21 cellular contexts compared by ENCODE assay signal in the genomic region with DNA sequence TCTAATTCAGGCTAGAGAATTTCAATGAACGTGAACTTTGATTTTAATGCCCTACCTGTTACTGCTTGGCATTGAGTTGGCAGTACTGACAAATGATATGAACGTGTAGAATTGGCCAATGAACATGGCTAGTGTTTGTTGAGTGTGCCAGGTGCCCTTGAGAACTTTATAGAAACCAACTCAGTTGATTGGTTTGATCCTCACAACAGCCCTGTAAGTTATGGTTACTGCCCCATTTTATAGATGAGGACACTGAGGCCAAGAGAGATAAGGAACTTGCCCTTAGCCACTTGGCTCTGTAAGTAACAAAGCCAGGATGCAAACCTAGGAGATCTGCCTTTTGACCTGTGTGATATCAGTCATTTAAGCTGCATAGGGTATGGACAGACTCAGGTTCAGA.
"Had no signal": no experiment of that assay in that cellular context is flagged by ENCODE, and none has a peak within 500 bp of the region (broad histone marks: within the 10 kb centered on the region; RNA-seq: fewer than 3 reads in every experiment).

No MANE protein-coding gene starts in this region.

- H3K4me3 ChIP-seq: coronary artery, hepatocyte, sigmoid colon, skin epidermis, suprapubic skin, thyroid gland, upper lobe of left lung, uterus had no signal

- H3K27ac ChIP-seq: coronary artery, foreskin keratinocyte, hepatocyte, parathyroid adenoma, suprapubic skin, thyroid gland, uterus had no signal

- H3K4me3 Mint-ChIP-seq: endodermal cell; naive thymus-derived CD4-positive, alpha-beta T cell; nephron progenitor cell had no signal

- FAIRE-seq: endothelial cell of umbilical vein, kidney had no signal

- H3K9me3 Mint-ChIP-seq: endodermal cell; naive thymus-derived CD4-positive, alpha-beta T cell; nephron progenitor cell had no signal

- H3K9ac ChIP-seq: parathyroid adenoma had no signal

- H3K36me3 Mint-ChIP-seq: naive thymus-derived CD4-positive, alpha-beta T cell had no signal

- H3K79me2 ChIP-seq: parathyroid adenoma had no signal

- H3K9me3 ChIP-seq: sigmoid colon, suprapubic skin, thyroid gland, upper lobe of left lung, uterus had no signal

- DNase-seq: effector CD4-positive, alpha-beta T cell; erythroblast; foreskin keratinocyte; head of caudate nucleus; kidney; mesendoderm; naive thymus-derived CD4-positive, alpha-beta T cell; nephron progenitor cell; sigmoid colon; stimulated activated CD4-positive, alpha-beta T cell treated with anti-CD3 and anti-CD28 coated beads, Interleukin-2, amount 100 ng/mL, for 48 hours; stimulated activated naive CD4-positive, alpha-beta T cell treated with Interleukin-2 at 50 U/mL for 16 hours; thyroid gland; upper lobe of left lung; uterus had no signal

- H3K27ac Mint-ChIP-seq: endodermal cell; naive thymus-derived CD4-positive, alpha-beta T cell; nephron progenitor cell had no signal

- ATAC-seq: foreskin keratinocyte; naive thymus-derived CD4-positive, alpha-beta T cell had no signal

- H3K36me3 ChIP-seq: suprapubic skin, thyroid gland, uterus had no signal

- H3K4me1 ChIP-seq: parathyroid adenoma, uterus had no signal

- H2AFZ ChIP-seq: hepatocyte, parathyroid adenoma had no signal

- H3K27me3 ChIP-seq: foreskin keratinocyte, hepatocyte, sigmoid colon, suprapubic skin, thyroid gland, upper lobe of left lung, uterus had no signal

- H3K4me2 ChIP-seq: hepatocyte had no signal
